Comparison of ENCODE assay signal across 27 cellular contexts in the genomic region with DNA sequence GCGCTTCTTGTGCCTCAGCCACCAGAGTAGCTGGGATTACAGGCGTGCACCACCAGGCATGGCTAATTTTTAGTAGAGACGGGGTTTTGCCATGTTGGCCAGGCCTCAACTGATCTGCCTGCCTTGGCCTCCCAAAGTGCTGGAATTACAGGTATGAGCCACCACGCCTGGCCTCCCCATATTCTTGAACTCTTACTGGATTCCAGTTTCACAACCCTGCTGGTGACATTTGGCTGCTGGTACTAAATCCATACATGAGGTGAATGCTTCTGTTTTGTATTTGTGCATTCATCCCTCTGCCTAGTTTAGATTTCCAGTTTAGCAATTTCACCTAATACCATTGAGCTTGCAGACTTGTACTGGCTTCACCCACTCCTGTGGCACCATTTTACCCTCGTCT.
"Had no signal": no experiment of that assay in that cellular context is flagged by ENCODE, and none has a peak within 500 bp of the region (broad histone marks: within the 10 kb centered on the region; RNA-seq: fewer than 3 reads in every experiment).

No MANE protein-coding gene starts in this region.

- H3K9me3 ChIP-seq: psoas muscle, stomach, thoracic aorta, thyroid gland, tibial nerve, upper lobe of right lung, uterus had no signal

- H3K36me3 Mint-ChIP-seq: natural killer cell had no signal

- H3K9ac ChIP-seq: neural progenitor cell, parathyroid adenoma had no signal

- H3K4me3 Mint-ChIP-seq: naive thymus-derived CD4-positive, alpha-beta T cell; natural killer cell; nephron; neural progenitor cell; stimulated activated effector memory CD8-positive, alpha-beta T cell treated with anti-CD3 and anti-CD28 coated beads, Interleukin-12 subunit alpha, Interleukin-12 subunit beta, amount 100 ng/mL, for 72 hours; stimulated activated naive B cell treated with anti-CD40 and anti-IgM and Interleukin-4, amounts not matched to agents 10 μg/mL and 1 μg/mL and 100 μg/mL, for 72 hours; stimulated activated naive CD8-positive, alpha-beta T cell treated with anti-CD3 and anti-CD28 coated beads, Interleukin-15, Interleukin-2, amounts not matched to agents 100 ng/mL and 50 ng/mL, for 24 hours; type B pancreatic cell had no signal

- H3K79me2 ChIP-seq: parathyroid adenoma had no signal

- H3K4me3 ChIP-seq: neural progenitor cell, psoas muscle, skin epidermis, stomach, thoracic aorta, thyroid gland, tibial nerve, upper lobe of right lung, uterus had no signal

- H3K9me3 Mint-ChIP-seq: naive thymus-derived CD4-positive, alpha-beta T cell; natural killer cell; nephron; neural progenitor cell; stimulated activated effector memory CD8-positive, alpha-beta T cell treated with anti-CD3 and anti-CD28 coated beads, Interleukin-12 subunit alpha, Interleukin-12 subunit beta, amount 100 ng/mL, for 72 hours; stimulated activated naive B cell treated with anti-CD40 and anti-IgM and Interleukin-4, amounts not matched to agents 10 μg/mL and 1 μg/mL and 100 μg/mL, for 72 hours; stimulated activated naive CD8-positive, alpha-beta T cell treated with anti-CD3 and anti-CD28 coated beads, Interleukin-15, Interleukin-2, amounts not matched to agents 100 ng/mL and 50 ng/mL, for 24 hours; type B pancreatic cell had no signal

- H3K27me3 Mint-ChIP-seq: naive thymus-derived CD4-positive, alpha-beta T cell; progenitor cell of endocrine pancreas; stimulated activated naive B cell treated with anti-CD40 and anti-IgM and Interleukin-4, amounts not matched to agents 10 μg/mL and 1 μg/mL and 100 μg/mL, for 72 hours; stimulated activated naive CD8-positive, alpha-beta T cell treated with anti-CD3 and anti-CD28 coated beads, Interleukin-15, Interleukin-2, amounts not matched to agents 100 ng/mL and 50 ng/mL, for 24 hours; type B pancreatic cell had no signal

- H3K4me1 Mint-ChIP-seq: neural progenitor cell; stimulated activated effector memory CD8-positive, alpha-beta T cell treated with anti-CD3 and anti-CD28 coated beads, Interleukin-12 subunit alpha, Interleukin-12 subunit beta, amount 100 ng/mL, for 72 hours had no signal

- H3K27me3 ChIP-seq: neural progenitor cell, stomach, thyroid gland, tibial nerve, upper lobe of right lung, uterus had no signal

- DNase-seq: naive thymus-derived CD4-positive, alpha-beta T cell; natural killer cell; occipital lobe; posterior cingulate gyrus; psoas muscle; right cardiac atrium; stimulated activated CD4-positive, alpha-beta T cell treated with anti-CD3 and anti-CD28 coated beads, Interleukin-15, amount 100 ng/mL, for 24 hours; stimulated activated CD4-positive, alpha-beta T cell treated with anti-CD3 and anti-CD28 coated beads, Interleukin-2, amount 100 ng/mL, for 24 hours; stimulated activated CD4-positive, alpha-beta T cell treated with anti-CD3 and anti-CD28 coated beads, Interleukin-2, amount 100 ng/mL, for 48 hours; stimulated activated CD4-positive, alpha-beta T cell treated with anti-CD3 and anti-CD28 coated beads, Interleukin-4, amount 100 ng/mL, for 24 hours; stimulated activated naive B cell treated with anti-CD40 and anti-IgM and Interleukin-4, amounts not matched to agents 10 μg/mL and 1 μg/mL and 100 μg/mL, for 72 hours; stimulated activated naive CD4-positive, alpha-beta T cell treated with Interleukin-2 at 50 U/mL for 16 hours; stomach; thyroid gland; upper lobe of right lung; uterus had no signal

- H3K4me2 ChIP-seq: neural progenitor cell had no signal

- H3K27ac Mint-ChIP-seq: natural killer cell; nephron; neural progenitor cell; progenitor cell of endocrine pancreas; stimulated activated effector memory CD8-positive, alpha-beta T cell treated with anti-CD3 and anti-CD28 coated beads, Interleukin-12 subunit alpha, Interleukin-12 subunit beta, amount 100 ng/mL, for 72 hours; stimulated activated naive B cell treated with anti-CD40 and anti-IgM and Interleukin-4, amounts not matched to agents 10 μg/mL and 1 μg/mL and 100 μg/mL, for 72 hours; stimulated activated naive CD8-positive, alpha-beta T cell treated with anti-CD3 and anti-CD28 coated beads, Interleukin-15, Interleukin-2, amounts not matched to agents 100 ng/mL and 50 ng/mL, for 24 hours; type B pancreatic cell had no signal

- H2AFZ ChIP-seq: neural progenitor cell, parathyroid adenoma had no signal

- H3K36me3 ChIP-seq: neural progenitor cell, uterus had no signal

- H3K27ac ChIP-seq: neural progenitor cell, parathyroid adenoma, psoas muscle, skin epidermis, thoracic aorta, thyroid gland, tibial nerve, upper lobe of right lung, uterus had no signal

- H3K4me1 ChIP-seq: neural progenitor cell, parathyroid adenoma, psoas muscle, tibial nerve, upper lobe of right lung, uterus had no signal

- ATAC-seq: naive thymus-derived CD4-positive, alpha-beta T cell; natural killer cell; psoas muscle; right cardiac atrium; sciatic nerve; stimulated activated effector memory CD8-positive, alpha-beta T cell treated with anti-CD3 and anti-CD28 coated beads, Interleukin-12 subunit alpha, Interleukin-12 subunit beta, amount 100 ng/mL, for 72 hours; stimulated activated naive B cell treated with anti-CD40 and anti-IgM and Interleukin-4, amounts not matched to agents 10 μg/mL and 1 μg/mL and 100 μg/mL, for 72 hours; upper lobe of right lung had no signal
